Comparison of ENCODE assay signal across 8 cellular contexts in the genomic region with DNA sequence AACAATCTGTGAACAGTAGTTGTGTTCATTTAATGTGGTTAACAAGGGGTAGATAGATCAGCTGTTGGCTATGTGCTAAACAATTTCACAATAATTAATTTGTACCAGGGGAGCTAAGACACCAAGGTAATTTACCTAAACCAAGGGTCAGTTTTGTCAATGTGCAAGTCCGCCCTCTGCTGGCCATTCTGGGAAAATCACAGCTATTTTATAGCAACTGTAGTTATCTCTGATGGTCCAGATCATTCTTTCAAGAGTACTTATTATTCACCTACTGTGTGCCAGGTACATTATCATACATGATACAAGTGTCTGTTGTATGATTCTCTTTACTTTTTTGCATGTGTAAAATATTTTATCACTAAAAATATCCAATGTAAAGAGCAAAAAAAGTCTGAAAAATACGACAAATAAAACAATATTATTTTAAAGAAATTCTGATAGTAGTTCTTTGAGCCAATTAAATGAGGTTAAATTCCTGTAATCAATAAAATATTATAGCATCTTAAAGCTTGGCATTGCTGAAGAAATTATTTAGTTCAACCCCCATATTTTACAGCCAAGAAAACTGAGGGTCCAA.
DNase-seq lines count a peak whose midpoint lies in the region; ATAC-seq and TF ChIP-seq lines count a peak whose summit lies in the region.

No MANE protein-coding gene starts in this region.

- DNase-seq in ELF-1 (ENCODE audit: low read depth, low spot score), result peak; percentile 13
- peak; percentile 67 for DNase-seq in GM23338 (ENCODE audit: low spot score)
- peak; percentile 6 for DNase-seq in NCI-H2107 (lab: John Stamatoyannopoulos, UW)
- peak; percentile 10 to 49 for DNase-seq in activated CD4-positive, alpha-beta T cell treated with anti-CD3 and anti-CD28 coated beads for 24 hours (ENCODE audit: low read depth in 2 of 2)
- DNase-seq in effector memory CD8-positive, alpha-beta T cell, result peak; percentile 40 to 49 (median 44)
- peak; percentile 24 for DNase-seq in naive B cell
- DNase-seq in superior temporal gyrus (ENCODE audit: extremely low spot score), result peak; percentile 81
- DNase-seq in mesenteric fat pad (ENCODE audit: low spot score), result no peak

- H3K9me3 Mint-ChIP-seq in GM23338, result no peaks in the 10 kb centered on the region
- H3K9me3 Mint-ChIP-seq in effector memory CD8-positive, alpha-beta T cell, result no peaks in the 10 kb centered on the region
- peaks cover 0 to 5% (median 0%) of the 10 kb centered on the region in 7 donors for H3K9me3 Mint-ChIP-seq in naive B cell

- H3K27ac ChIP-seq in GM23338 (ENCODE audit: low read depth), result no peak overlapping the region

- no peaks in the 10 kb centered on the region for H3K9me2 ChIP-seq in GM23338 (ENCODE audit: insufficient read depth)

- no peak overlapping the region for H3K4me3 Mint-ChIP-seq in GM23338
- H3K4me3 Mint-ChIP-seq in effector memory CD8-positive, alpha-beta T cell, result no peak overlapping the region
- H3K4me3 Mint-ChIP-seq in naive B cell, result no peak overlapping the region

- no peaks in the 10 kb centered on the region for H4K20me1 ChIP-seq in GM23338 (replicated peaks; ENCODE audit: insufficient read depth)

- no peaks in the 10 kb centered on the region for H3F3A ChIP-seq in GM23338 (replicated peaks; ENCODE audit: low read depth)

- peak; percentile 67 for ATAC-seq in GM23338
- ATAC-seq in effector memory CD8-positive, alpha-beta T cell (replicated peaks), result peak; percentile 39
- ATAC-seq in naive B cell (ENCODE audit: low read depth in 2 of 2), result no peak

- no peaks in the 10 kb centered on the region for H3K27me3 ChIP-seq in GM23338 (ENCODE audit: insufficient read depth)

- H3K4me3 ChIP-seq in GM23338, result no peak overlapping the region

- H3K4me1 Mint-ChIP-seq in GM23338 (peaks cover 12% of the 10 kb centered on the region; the same call in 2 of the 3 replicates), naive B cell (peaks cover 0 to 6% (median 4%) of the 10 kb centered on the region in 3 donors)
- no peaks in the 10 kb centered on the region for H3K4me1 Mint-ChIP-seq in effector memory CD8-positive, alpha-beta T cell (ENCODE audit: low read depth in 2 of 2)

- no peak overlapping the region for H2AFZ ChIP-seq in GM23338

- H3K27ac Mint-ChIP-seq in GM23338, result no peak overlapping the region
- no peak overlapping the region for H3K27ac Mint-ChIP-seq in effector memory CD8-positive, alpha-beta T cell
- no peak overlapping the region for H3K27ac Mint-ChIP-seq in naive B cell

- H3K27me3 Mint-ChIP-seq in GM23338 (ENCODE audit: insufficient read depth, low read depth, poor library complexity) (peaks cover 2% of the 10 kb centered on the region), naive B cell (no peaks in the 10 kb centered on the region)
- peaks cover 0 to under 1% of the 10 kb centered on the region in 2 donors for H3K27me3 Mint-ChIP-seq in effector memory CD8-positive, alpha-beta T cell

- H3K79me2 ChIP-seq in GM23338 (replicated peaks; ENCODE audit: insufficient read depth), result no peaks in the 10 kb centered on the region

- no peaks in the 10 kb centered on the region for H3K36me3 ChIP-seq in GM23338 (ENCODE audit: insufficient read depth)

- TF ChIP-seq CTCF in GM23338 (conservative IDR thresholded peaks at IDR 0.05; ENCODE audit: low read depth in 2 of 2), result peak; percentile 80 to 84

- H3K36me3 Mint-ChIP-seq in GM23338 (ENCODE audit: low read depth) (no peaks in the 10 kb centered on the region), naive B cell (peaks cover under 1 to 1% of the 10 kb centered on the region in 2 donors)
- H3K36me3 Mint-ChIP-seq in effector memory CD8-positive, alpha-beta T cell (ENCODE audit: insufficient read depth), result no peaks in the 10 kb centered on the region

- peaks cover 4% of the 10 kb centered on the region; the same call in 1 of the 2 replicates for H3K4me1 ChIP-seq in GM23338 (ENCODE audit: insufficient read depth)

- H3K4me2 ChIP-seq in GM23338, result no peak overlapping the region

TF ChIP-seq in GM23338, 12 proteins besides CTCF, POLR2A, EP300 and RAD21 (continues in another document):
- TF ChIP-seq ZNF331 (CRISPR knock-in tag; IDR thresholded peaks at IDR 0.05; ENCODE audit: low read depth) (no peak), CREB1 (CRISPR knock-in tag; IDR thresholded peaks at IDR 0.05; ENCODE audit: low read depth) (no peak), STAT1 (IDR thresholded peaks at IDR 0.05; ENCODE audit: unreplicated experiment) (no peak), JUNB (IDR thresholded peaks at IDR 0.05; ENCODE audit: unreplicated experiment) (no peak), EZH2phosphoT487 (IDR thresholded peaks at IDR 0.05; ENCODE audit: unreplicated experiment) (no peak), NANOG (IDR thresholded peaks at IDR 0.05; ENCODE audit: borderline replicate concordance) (no peak)
- TF ChIP-seq, protein P1, sequence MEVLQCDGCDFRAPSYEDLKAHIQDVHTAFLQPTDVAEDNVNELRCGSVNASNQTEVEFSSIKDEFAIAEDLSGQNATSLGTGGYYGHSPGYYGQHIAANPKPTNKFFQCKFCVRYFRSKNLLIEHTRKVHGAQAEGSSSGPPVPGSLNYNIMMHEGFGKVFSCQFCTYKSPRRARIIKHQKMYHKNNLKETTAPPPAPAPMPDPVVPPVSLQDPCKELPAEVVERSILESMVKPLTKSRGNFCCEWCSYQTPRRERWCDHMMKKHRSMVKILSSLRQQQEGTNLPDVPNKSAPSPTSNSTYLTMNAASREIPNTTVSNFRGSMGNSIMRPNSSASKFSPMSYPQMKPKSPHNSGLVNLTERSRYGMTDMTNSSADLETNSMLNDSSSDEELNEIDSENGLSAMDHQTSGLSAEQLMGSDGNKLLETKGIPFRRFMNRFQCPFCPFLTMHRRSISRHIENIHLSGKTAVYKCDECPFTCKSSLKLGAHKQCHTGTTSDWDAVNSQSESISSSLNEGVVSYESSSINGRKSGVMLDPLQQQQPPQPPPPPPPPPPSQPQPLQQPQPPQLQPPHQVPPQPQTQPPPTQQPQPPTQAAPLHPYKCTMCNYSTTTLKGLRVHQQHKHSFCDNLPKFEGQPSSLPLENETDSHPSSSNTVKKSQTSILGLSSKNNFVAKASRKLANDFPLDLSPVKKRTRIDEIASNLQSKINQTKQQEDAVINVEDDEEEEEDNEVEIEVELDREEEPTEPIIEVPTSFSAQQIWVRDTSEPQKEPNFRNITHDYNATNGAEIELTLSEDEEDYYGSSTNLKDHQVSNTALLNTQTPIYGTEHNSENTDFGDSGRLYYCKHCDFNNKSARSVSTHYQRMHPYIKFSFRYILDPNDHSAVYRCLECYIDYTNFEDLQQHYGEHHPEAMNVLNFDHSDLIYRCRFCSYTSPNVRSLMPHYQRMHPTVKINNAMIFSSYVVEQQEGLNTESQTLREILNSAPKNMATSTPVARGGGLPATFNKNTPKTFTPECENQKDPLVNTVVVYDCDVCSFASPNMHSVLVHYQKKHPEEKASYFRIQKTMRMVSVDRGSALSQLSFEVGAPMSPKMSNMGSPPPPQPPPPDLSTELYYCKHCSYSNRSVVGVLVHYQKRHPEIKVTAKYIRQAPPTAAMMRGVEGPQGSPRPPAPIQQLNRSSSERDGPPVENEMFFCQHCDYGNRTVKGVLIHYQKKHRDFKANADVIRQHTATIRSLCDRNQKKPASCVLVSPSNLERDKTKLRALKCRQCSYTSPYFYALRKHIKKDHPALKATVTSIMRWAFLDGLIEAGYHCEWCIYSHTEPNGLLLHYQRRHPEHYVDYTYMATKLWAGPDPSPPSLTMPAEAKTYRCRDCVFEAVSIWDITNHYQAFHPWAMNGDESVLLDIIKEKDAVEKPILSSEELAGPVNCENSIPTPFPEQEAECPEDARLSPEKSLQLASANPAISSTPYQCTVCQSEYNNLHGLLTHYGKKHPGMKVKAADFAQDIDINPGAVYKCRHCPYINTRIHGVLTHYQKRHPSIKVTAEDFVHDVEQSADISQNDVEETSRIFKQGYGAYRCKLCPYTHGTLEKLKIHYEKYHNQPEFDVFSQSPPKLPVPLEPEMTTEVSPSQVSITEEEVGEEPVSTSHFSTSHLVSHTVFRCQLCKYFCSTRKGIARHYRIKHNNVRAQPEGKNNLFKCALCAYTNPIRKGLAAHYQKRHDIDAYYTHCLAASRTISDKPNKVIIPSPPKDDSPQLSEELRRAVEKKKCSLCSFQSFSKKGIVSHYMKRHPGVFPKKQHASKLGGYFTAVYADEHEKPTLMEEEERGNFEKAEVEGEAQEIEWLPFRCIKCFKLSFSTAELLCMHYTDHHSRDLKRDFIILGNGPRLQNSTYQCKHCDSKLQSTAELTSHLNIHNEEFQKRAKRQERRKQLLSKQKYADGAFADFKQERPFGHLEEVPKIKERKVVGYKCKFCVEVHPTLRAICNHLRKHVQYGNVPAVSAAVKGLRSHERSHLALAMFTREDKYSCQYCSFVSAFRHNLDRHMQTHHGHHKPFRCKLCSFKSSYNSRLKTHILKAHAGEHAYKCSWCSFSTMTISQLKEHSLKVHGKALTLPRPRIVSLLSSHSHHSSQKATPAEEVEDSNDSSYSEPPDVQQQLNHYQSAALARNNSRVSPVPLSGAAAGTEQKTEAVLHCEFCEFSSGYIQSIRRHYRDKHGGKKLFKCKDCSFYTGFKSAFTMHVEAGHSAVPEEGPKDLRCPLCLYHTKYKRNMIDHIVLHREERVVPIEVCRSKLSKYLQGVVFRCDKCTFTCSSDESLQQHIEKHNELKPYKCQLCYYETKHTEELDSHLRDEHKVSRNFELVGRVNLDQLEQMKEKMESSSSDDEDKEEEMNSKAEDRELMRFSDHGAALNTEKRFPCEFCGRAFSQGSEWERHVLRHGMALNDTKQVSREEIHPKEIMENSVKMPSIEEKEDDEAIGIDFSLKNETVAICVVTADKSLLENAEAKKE (CRISPR knock-in tag; IDR thresholded peaks at IDR 0.05), result no peak
- TF ChIP-seq, protein P2, sequence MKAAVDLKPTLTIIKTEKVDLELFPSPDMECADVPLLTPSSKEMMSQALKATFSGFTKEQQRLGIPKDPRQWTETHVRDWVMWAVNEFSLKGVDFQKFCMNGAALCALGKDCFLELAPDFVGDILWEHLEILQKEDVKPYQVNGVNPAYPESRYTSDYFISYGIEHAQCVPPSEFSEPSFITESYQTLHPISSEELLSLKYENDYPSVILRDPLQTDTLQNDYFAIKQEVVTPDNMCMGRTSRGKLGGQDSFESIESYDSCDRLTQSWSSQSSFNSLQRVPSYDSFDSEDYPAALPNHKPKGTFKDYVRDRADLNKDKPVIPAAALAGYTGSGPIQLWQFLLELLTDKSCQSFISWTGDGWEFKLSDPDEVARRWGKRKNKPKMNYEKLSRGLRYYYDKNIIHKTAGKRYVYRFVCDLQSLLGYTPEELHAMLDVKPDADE (IDR thresholded peaks at IDR 0.05), result no peak

Comparison
In these comparisons a context has a peak if more than half of its experiments do, and no peak if none do; other contexts are left out.
1. ATAC-seq: peak in GM23338 (single experiment) and effector memory CD8-positive, alpha-beta T cell (single experiment); none in naive B cell (0 of 2).